ENCODE assay signal across 8 cellular contexts in genomic region chr7:56106108-56107073, GRCh38. TPM values are rescaled to one million over a fixed set of nuclear protein-coding genes. Genes with fewer than 3 reads are reported as not detected.
DNase-seq lines count a peak whose midpoint lies in the region; ATAC-seq lines count a peak whose summit lies in the region.

TSS of gene CHCHD2 (minus strand) at chr7:56106476. CDS start at chr7:56106413, 63 bp downstream.

- H3K9me3 ChIP-seq in effector memory CD4-positive, alpha-beta T cell (ENCODE audit: control insufficient read depth, low read length): no peaks in the 10 kb centered on the region
- peaks cover 10% of the 10 kb centered on the region for H3K9me3 ChIP-seq in mesodermal cell (ENCODE audit: control insufficient read depth, low read length)

- H3K36me3 ChIP-seq in effector memory CD4-positive, alpha-beta T cell (ENCODE audit: control insufficient read depth, insufficient read depth, low read length): peaks cover 24% of the 10 kb centered on the region
- H3K36me3 ChIP-seq in mesodermal cell (ENCODE audit: control insufficient read depth, insufficient read depth, low read length): peaks cover 33% of the 10 kb centered on the region

- peak; percentile 98 for DNase-seq in COR-L47 (lab: John Stamatoyannopoulos, UW)
- DNase-seq in HUDEP-2 (lab: John Stamatoyannopoulos, UW; ENCODE audit: unreplicated experiment in 76 of 76): peak in 75 of 76 experiments; percentile 28 to 98 (median 94)
- peak; percentile 98 for DNase-seq in NOMO-1 treated with dmso at 0.1 percent for 144 hours (lab: John Stamatoyannopoulos, UW; ENCODE audit: unreplicated experiment)
- DNase-seq in activated CD8-positive, alpha-beta memory T cell treated with anti-CD3 and anti-CD28 coated beads for 4 hours (ENCODE audit: low read depth in 2 of 2): peak; percentile 84 to 91
- peak; percentile 86 to 92 (median 90) for DNase-seq in effector memory CD4-positive, alpha-beta T cell
- DNase-seq in stimulated activated CD8-positive, alpha-beta memory T cell treated with anti-CD3 and anti-CD28 coated beads, Interleukin-15, amount 100 ng/mL, for 4 hours (ENCODE audit: low read depth in 2 of 2): peak; percentile 82 to 91

- 24 to 31% methylated on average over 48 to 49 of the region's 57 CpGs for WGBS in mesodermal cell (ENCODE audit: insufficient coverage in 2 of 2), 2 experiments

- peak; percentile 100 for ATAC-seq in GM21381 (IDR thresholded peaks at IDR 0.05; ENCODE audit: unreplicated experiment)

- H3K4me1 ChIP-seq in effector memory CD4-positive, alpha-beta T cell (ENCODE audit: control insufficient read depth, insufficient read depth, low read length, poor library complexity, severe bottlenecking): peaks cover 5% of the 10 kb centered on the region
- no peaks in the 10 kb centered on the region for H3K4me1 ChIP-seq in mesodermal cell (ENCODE audit: control insufficient read depth, insufficient read depth, low read length, poor library complexity, severe bottlenecking)

- peak within 1 kb of the TSS; percentile 93 for H3K27ac ChIP-seq in effector memory CD4-positive, alpha-beta T cell (ENCODE audit: insufficient read depth, low read length, poor library complexity, severe bottlenecking)
- H3K27ac ChIP-seq in mesodermal cell (ENCODE audit: low read depth, low read length, severe bottlenecking): peak within 1 kb of the TSS; percentile 68

- H3K27me3 ChIP-seq in effector memory CD4-positive, alpha-beta T cell (replicated peaks; ENCODE audit: control insufficient read depth, insufficient read depth, low read length, poor library complexity, severe bottlenecking): no peaks in the 10 kb centered on the region

- peak within 1 kb of the TSS; percentile 74 for H3K4me3 ChIP-seq in effector memory CD4-positive, alpha-beta T cell (ENCODE audit: insufficient read depth, low read depth, low read length, poor library complexity, severe bottlenecking)
- H3K4me3 ChIP-seq in mesodermal cell (ENCODE audit: extremely low read depth, insufficient read depth, low read length, poor library complexity, severe bottlenecking): peak within 1 kb of the TSS; percentile 74

RNA-seq across cellular contexts. Expression of gene CHCHD2, which starts in this region (rescaled TPM):
- 291 TPM for polyA plus RNA-seq in mesodermal cell (2013, experiment 1 of 2)
- polyA plus RNA-seq in mesodermal cell (2013, experiment 2 of 2): 279 TPM

Comparison
In these comparisons a context has a peak if more than half of its experiments do, and no peak if none do; other contexts are left out.
1. Peak in every context shown above with its lines: DNase-seq, ATAC-seq, H3K4me3 ChIP-seq and H3K27ac ChIP-seq.